In genomic region chr2:67221266-67221665, GRCh38 we compare ENCODE assay signal across 24 cellular contexts.
DNase-seq lines count a peak whose midpoint lies in the region; ATAC-seq and TF ChIP-seq lines count a peak whose summit lies in the region.
"Had no signal": no experiment of that assay in that cellular context is flagged by ENCODE, and none has a peak within 500 bp of the region (broad histone marks: within the 10 kb centered on the region; RNA-seq: fewer than 3 reads in every experiment).

No MANE protein-coding gene starts in this region.

- peak overlapping the region; percentile 80; the same call in 1 of the 3 replicates for H2BK15ac ChIP-seq in IMR-90 (ENCODE audit: low read depth, low read length)
- no peak overlapping the region for H2BK15ac ChIP-seq in mesenchymal stem cell (ENCODE audit: low read depth, poor library complexity, severe bottlenecking)

- H3K9me3 ChIP-seq in IMR-90 (ENCODE audit: control insufficient read depth, insufficient read depth, low read length) (peaks cover 2% of the 10 kb centered on the region; the same call in 1 of the 2 replicates), mesenchymal stem cell (ENCODE audit: control insufficient read depth, low read length) (no peaks in the 10 kb centered on the region)

- no peak overlapping the region for H4K5ac ChIP-seq in IMR-90 (ENCODE audit: low read depth, low read length)

- H2BK12ac ChIP-seq in mesenchymal stem cell (ENCODE audit: low read length in 2 of 2) = no peak overlapping the region

- BruUV-seq in IMR-90 (replicated peaks; lab: Mats Ljungman, UMichigan) = no TSS peak

- H3K9me1 ChIP-seq in IMR-90 (ENCODE audit: insufficient read depth, low read length) = no peaks in the 10 kb centered on the region

- POLR2A ChIA-PET in IMR-90 (lab: Charles Lee; ENCODE audit: unreplicated experiment) = no interaction called here

- TF ChIP-seq RAD21 in IMR-90 (IDR thresholded peaks at IDR 0.05; ENCODE audit: low read length) = no peak

- no peak overlapping the region for H3K18ac ChIP-seq in IMR-90 (ENCODE audit: low read depth, low read length)
- no peak overlapping the region for H3K18ac ChIP-seq in mesenchymal stem cell (ENCODE audit: low read depth in 1 of 2, low read length in 2 of 2)

- H4K91ac ChIP-seq in IMR-90 (ENCODE audit: insufficient read depth, low read depth, low read length) (no peak overlapping the region), mesenchymal stem cell (ENCODE audit: low read length) (no peak overlapping the region)

- intact Hi-C loops in IMR-90 (cut with micrococcal nuclease) = loop anchor here (2.0 kb wide), 1 partner anchor 256 kb away; no protein-coding TSS in a partner anchor
- intact Hi-C loops in lower leg skin (cut with DNase I; ENCODE audit: low total_unique reads) = no loop called here

- no peaks in the 10 kb centered on the region for H4K20me1 ChIP-seq in IMR-90 (ENCODE audit: insufficient read depth, low read length)

- dilution Hi-C loops in IMR-90 (cut with HindIII; ENCODE audit: low sequenced_read_pairs, unreplicated experiment) = loop anchor here (25.0 kb wide), 1 partner anchor 784 kb away; the partner anchor contains the start of gene MEIS1

- H3K56ac ChIP-seq in IMR-90 (ENCODE audit: extremely low read depth, insufficient read depth, low read length) = no peak overlapping the region

- H4K8ac ChIP-seq in IMR-90 (ENCODE audit: low read depth in 2 of 2, low read length in 2 of 2) (no peak overlapping the region), mesenchymal stem cell (ENCODE audit: low read length) (no peak overlapping the region)

- no peaks in the 10 kb centered on the region for H3K27me3 ChIP-seq in IMR-90 (ENCODE audit: control insufficient read depth, insufficient read depth, low read length)
- no peaks in the 10 kb centered on the region for H3K27me3 ChIP-seq in mesenchymal stem cell (ENCODE audit: control insufficient read depth in 1 of 2, insufficient read depth in 1 of 2, low read length in 2 of 2)

- no peak overlapping the region for H2BK5ac ChIP-seq in IMR-90 (ENCODE audit: low read depth, low read length, poor library complexity, severe bottlenecking)
- H2BK5ac ChIP-seq in mesenchymal stem cell (ENCODE audit: low read depth, low read length, poor library complexity, severe bottlenecking) = no peak overlapping the region

- no peak for TF ChIP-seq CTCF in AG09319 (IDR thresholded peaks at IDR 0.05; ENCODE audit: low read depth, low read length)
- TF ChIP-seq CTCF in IMR-90 (conservative IDR thresholded peaks at IDR 0.05; ENCODE audit: low read depth, low read length) = no peak
- no peak for TF ChIP-seq CTCF in lower leg skin (IDR thresholded peaks at IDR 0.05)

- H3K4me1 ChIP-seq in IMR-90 (ENCODE audit: control insufficient read depth, insufficient read depth, low read length) (peaks cover 6% of the 10 kb centered on the region), mesenchymal stem cell (ENCODE audit: control insufficient read depth, insufficient read depth, low read depth, low read length) (no peaks in the 10 kb centered on the region)

- H3K14ac ChIP-seq in IMR-90 (replicated peaks; ENCODE audit: low read depth, low read length) (peak overlapping the region; percentile 24; the same call in 1 of the 2 replicates), mesenchymal stem cell (ENCODE audit: low read length in 2 of 2) (no peak overlapping the region)

- H2BK20ac ChIP-seq in IMR-90 (ENCODE audit: low read depth, low read length) = no peak overlapping the region

- no peak overlapping the region for H3K4me2 ChIP-seq in IMR-90 (ENCODE audit: low read depth, low read length)
- H3K4me2 ChIP-seq in mesenchymal stem cell (ENCODE audit: low read length, poor library complexity, severe bottlenecking) = no peak overlapping the region

- no peak overlapping the region for H3K23ac ChIP-seq in IMR-90 (ENCODE audit: low read depth, low read length)
- H3K23ac ChIP-seq in mesenchymal stem cell (ENCODE audit: low read length in 2 of 2) = no peak overlapping the region

- no peak overlapping the region for H2AK9ac ChIP-seq in IMR-90 (replicated peaks; ENCODE audit: low read depth, low read length, poor library complexity)

- TF ChIP-seq POLR2A in IMR-90 (IDR thresholded peaks at IDR 0.05; ENCODE audit: low read depth, low read length) (no peak), lower leg skin (IDR thresholded peaks at IDR 0.05) (no peak)

- CTCF ChIA-PET in IMR-90 (lab: Yijun Ruan, JAX) = interaction anchor here (1.0 kb wide), 1 partner anchor 23 kb away, joined by 3 read pairs; no protein-coding TSS in a partner anchor

- no peak overlapping the region for H3K4ac ChIP-seq in IMR-90 (ENCODE audit: low read depth, low read length)
- H3K4ac ChIP-seq in mesenchymal stem cell (ENCODE audit: low read depth in 1 of 2, low read length in 2 of 2) = no peak overlapping the region

- in situ Hi-C loops in IMR-90 (cut with MboI; ENCODE audit: low sequenced_read_pairs) = no loop called here

- peak; percentile 7 for DNase-seq in AG09319 (ENCODE audit: extremely low read depth, low read depth)
- peak; percentile 58 for DNase-seq in IMR-90
- DNase-seq in fibroblast of peridontal ligament (ENCODE audit: extremely low read depth) = peak; percentile 50
- DNase-seq in mesenchymal stem cell = peak; percentile 9
- no peak for DNase-seq in SIG-M5 (lab: John Stamatoyannopoulos, UW)
- no peak for DNase-seq in GM19238 (ENCODE audit: insufficient read length, low spot score)
- DNase-seq in lower leg skin (ENCODE audit: low spot score in 2 of 2) = no peak
- DNase-seq: ACHN; DMS79 treated with DMSO at 0.1 percent for 48 hours; GOT3; HCEC 1CT; MM.1S; NCI-H1048; NCI-H1417 treated with DMSO at 0.1 percent for 48 hours; NCI-H187 treated with DMSO at 0.1 percent for 48 hours; NCI-H2107; NCI-H226; NCI-H510A treated with DMSO at 0.1 percent for 48 hours; NCI-H774; NK-92 treated with Interleukin-12 subunit alpha and Interleukin-12 subunit beta, amount 100 ng/mL, for 24 hours; T-cell had no signal

- WGBS in IMR-90 (ENCODE audit: extremely low coverage in 2 of 2, insufficient read length in 1 of 2), 2 experiments = no CpG with 5 or more reads among the region's 4 CpGs
- WGBS in mesenchymal stem cell = 100% methylated on average over 2 of the region's 4 CpGs
- WGBS in lower leg skin, 2 donors = 64 to 77% methylated on average over 4 of the region's 4 CpGs

- H2AK5ac ChIP-seq in IMR-90 (ENCODE audit: low read depth, low read length) (peak overlapping the region; percentile 44; the same call in 1 of the 2 replicates), mesenchymal stem cell (ENCODE audit: low read length, severe bottlenecking) (no peak overlapping the region)

- H3K79me1 ChIP-seq in IMR-90 (ENCODE audit: low read depth in 1 of 2, low read length in 2 of 2) (no peaks in the 10 kb centered on the region; a peak in 1 of 4 replicates), mesenchymal stem cell (replicated peaks; ENCODE audit: low read length, poor library complexity, severe bottlenecking) (no peaks in the 10 kb centered on the region)

- H2AFZ ChIP-seq in IMR-90 (replicated peaks; ENCODE audit: low read length, poor library complexity) (no peak overlapping the region), mesenchymal stem cell (ENCODE audit: low read depth, low read length) (no peak overlapping the region)

- H3K27ac ChIP-seq in IMR-90 (ENCODE audit: insufficient read depth, low read length) (no peak overlapping the region), mesenchymal stem cell (ENCODE audit: low read length, poor library complexity, severe bottlenecking) (no peak overlapping the region)

- no peak overlapping the region; the same call in 1 of the 2 replicates for H2BK120ac ChIP-seq in IMR-90 (ENCODE audit: low read depth, low read length)
- no peak overlapping the region for H2BK120ac ChIP-seq in mesenchymal stem cell (ENCODE audit: low read depth, low read length)

- ATAC-seq in IMR-90 (ENCODE audit: low read depth) (no peak), HG02588 (IDR thresholded peaks at IDR 0.05; ENCODE audit: unreplicated experiment) (no peak)
- ATAC-seq: K562, SK-N-SH treated with all-trans-retinoic acid at 6 μM for 48 hours, T-cell had no signal

- H3K4me3 ChIP-seq in IMR-90 (ENCODE audit: insufficient read depth, low read depth, low read length) (no peak overlapping the region), mesenchymal stem cell (ENCODE audit: insufficient read depth in 1 of 2, low read depth in 1 of 2, low read length in 2 of 2) (no peak overlapping the region), lower leg skin (ENCODE audit: low read depth, poor library complexity, severe bottlenecking) (no peak overlapping the region)
- H3K4me3 ChIP-seq: K562 had no signal

- H3K36me3 ChIP-seq in IMR-90 (ENCODE audit: control insufficient read depth, insufficient read depth, low read length) = no peaks in the 10 kb centered on the region
- H3K36me3 ChIP-seq in mesenchymal stem cell (ENCODE audit: control insufficient read depth in 1 of 2, insufficient read depth in 2 of 2, low read depth in 1 of 2, low read length in 2 of 2) = no peaks in the 10 kb centered on the region

- H3K9ac ChIP-seq in IMR-90 (ENCODE audit: low read depth, low read length) = no peak overlapping the region
- H3K9ac ChIP-seq in mesenchymal stem cell (ENCODE audit: low read length) = no peak overlapping the region

TF ChIP-seq in IMR-90, 13 proteins besides CTCF, POLR2A, EP300 and RAD21 (continues in another document):
- TF ChIP-seq CHD1 (IDR thresholded peaks at IDR 0.05; ENCODE audit: low read depth, low read length) (no peak), SMC3 (IDR thresholded peaks at IDR 0.05; ENCODE audit: low read depth, low read length) (no peak), MXI1 (IDR thresholded peaks at IDR 0.05; ENCODE audit: borderline replicate concordance, low read depth, low read length) (no peak), ELK1 (IDR thresholded peaks at IDR 0.05; ENCODE audit: borderline replicate concordance, low read depth, low read length) (no peak), CEBPB (IDR thresholded peaks at IDR 0.05; ENCODE audit: low read depth, low read length) (no peak; the same call in 1 of the 2 replicates), MAZ (IDR thresholded peaks at IDR 0.05; ENCODE audit: borderline replicate concordance, low read depth, low read length) (no peak), MAFK (IDR thresholded peaks at IDR 0.05; ENCODE audit: low read depth, low read length) (no peak), RCOR1 (IDR thresholded peaks at IDR 0.05; ENCODE audit: insufficient replicate concordance, low read length) (no peak), FOS (IDR thresholded peaks at IDR 0.05; ENCODE audit: low read depth, low read length) (no peak), NFE2L2 (IDR thresholded peaks at IDR 0.05; ENCODE audit: low read depth, low read length) (no peak), RFX5 (IDR thresholded peaks at IDR 0.05; ENCODE audit: low read depth, low read length) (no peak)

Comparison
In these comparisons a context has a peak if more than half of its experiments do, and no peak if none do; other contexts are left out.
1. DNase-seq: peak in AG09319 (single experiment), IMR-90 (single experiment), fibroblast of peridontal ligament (single experiment) and mesenchymal stem cell (single experiment); none in SIG-M5 (single experiment), GM19238 (single experiment) and lower leg skin (0 of 2).